Comparison of ENCODE assay signal across 1 cellular context in the genomic region with DNA sequence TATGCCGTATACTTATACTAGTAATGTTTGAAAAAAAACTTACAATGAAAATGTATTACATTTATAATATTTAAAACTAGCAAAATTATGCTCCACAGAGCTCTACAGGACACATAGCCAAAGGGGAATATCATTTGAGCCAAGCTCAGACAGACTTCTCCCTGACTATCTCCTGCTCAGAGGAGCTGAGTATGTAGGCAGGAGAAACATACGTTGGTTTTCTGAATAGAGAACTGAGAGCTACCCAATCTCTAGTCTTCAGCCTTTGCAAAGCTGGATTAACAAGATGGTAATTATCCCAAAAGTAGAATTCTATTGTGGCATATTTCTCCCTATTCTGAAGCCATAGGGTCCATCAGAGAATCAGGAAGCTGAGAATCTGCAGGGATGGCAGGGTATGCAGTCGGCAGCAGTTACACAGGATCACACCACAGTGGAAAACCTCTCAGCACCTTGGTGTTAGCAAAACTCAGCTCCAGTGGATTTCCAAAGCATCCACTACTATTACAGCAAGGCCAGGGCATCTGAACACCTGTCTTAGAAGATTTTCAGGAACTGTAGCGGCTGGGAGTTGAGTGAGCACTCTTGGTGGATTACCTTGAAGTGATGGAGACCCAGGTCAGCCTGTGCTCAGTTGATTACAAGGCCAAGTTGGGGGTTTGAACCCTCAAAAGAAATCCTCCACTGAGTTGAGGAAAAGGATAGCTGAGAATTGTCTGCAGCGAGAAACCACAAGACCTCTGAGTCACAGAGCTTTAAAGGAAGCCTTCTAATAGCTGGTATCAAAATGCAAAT.
TF ChIP-seq lines count a peak whose summit lies in the region.

No MANE protein-coding gene starts in this region.

TF ChIP-seq in GM12878, 131 proteins besides CTCF, POLR2A, EP300 and RAD21 (continues in another document):
- TF ChIP-seq SMARCA5 (IDR thresholded peaks at IDR 0.05): no peak
- TF ChIP-seq, protein P1, sequence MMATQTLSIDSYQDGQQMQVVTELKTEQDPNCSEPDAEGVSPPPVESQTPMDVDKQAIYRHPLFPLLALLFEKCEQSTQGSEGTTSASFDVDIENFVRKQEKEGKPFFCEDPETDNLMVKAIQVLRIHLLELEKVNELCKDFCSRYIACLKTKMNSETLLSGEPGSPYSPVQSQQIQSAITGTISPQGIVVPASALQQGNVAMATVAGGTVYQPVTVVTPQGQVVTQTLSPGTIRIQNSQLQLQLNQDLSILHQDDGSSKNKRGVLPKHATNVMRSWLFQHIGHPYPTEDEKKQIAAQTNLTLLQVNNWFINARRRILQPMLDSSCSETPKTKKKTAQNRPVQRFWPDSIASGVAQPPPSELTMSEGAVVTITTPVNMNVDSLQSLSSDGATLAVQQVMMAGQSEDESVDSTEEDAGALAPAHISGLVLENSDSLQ (IDR thresholded peaks at IDR 0.05): no peak
- peak; percentile 7; the same call in 1 of the 2 replicates for TF ChIP-seq CREB1 (IDR thresholded peaks at IDR 0.05; ENCODE audit: low read depth)
- TF ChIP-seq RB1 (IDR thresholded peaks at IDR 0.05; ENCODE audit: borderline replicate concordance): no peak
- no peak for TF ChIP-seq BACH1 (IDR thresholded peaks at IDR 0.05; ENCODE audit: borderline replicate concordance)
- peak; percentile 73 for TF ChIP-seq IKZF1 (conservative IDR thresholded peaks at IDR 0.05)
- TF ChIP-seq, protein P2, sequence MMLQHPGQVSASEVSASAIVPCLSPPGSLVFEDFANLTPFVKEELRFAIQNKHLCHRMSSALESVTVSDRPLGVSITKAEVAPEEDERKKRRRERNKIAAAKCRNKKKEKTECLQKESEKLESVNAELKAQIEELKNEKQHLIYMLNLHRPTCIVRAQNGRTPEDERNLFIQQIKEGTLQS (IDR thresholded peaks at IDR 0.05; ENCODE audit: borderline replicate concordance, extremely low read depth, low read depth, low read length): 0 out of 2 replicates have a peak, but pooled peaks have one; percentile 0
- TF ChIP-seq, protein P3, sequence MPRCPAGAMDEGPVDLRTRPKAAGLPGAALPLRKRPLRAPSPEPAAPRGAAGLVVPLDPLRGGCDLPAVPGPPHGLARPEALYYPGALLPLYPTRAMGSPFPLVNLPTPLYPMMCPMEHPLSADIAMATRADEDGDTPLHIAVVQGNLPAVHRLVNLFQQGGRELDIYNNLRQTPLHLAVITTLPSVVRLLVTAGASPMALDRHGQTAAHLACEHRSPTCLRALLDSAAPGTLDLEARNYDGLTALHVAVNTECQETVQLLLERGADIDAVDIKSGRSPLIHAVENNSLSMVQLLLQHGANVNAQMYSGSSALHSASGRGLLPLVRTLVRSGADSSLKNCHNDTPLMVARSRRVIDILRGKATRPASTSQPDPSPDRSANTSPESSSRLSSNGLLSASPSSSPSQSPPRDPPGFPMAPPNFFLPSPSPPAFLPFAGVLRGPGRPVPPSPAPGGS (IDR thresholded peaks at IDR 0.05; ENCODE audit: borderline replicate concordance, insufficient read depth, low read depth, low read length, poor library complexity, severe bottlenecking): no peak
- TF ChIP-seq, protein P4, sequence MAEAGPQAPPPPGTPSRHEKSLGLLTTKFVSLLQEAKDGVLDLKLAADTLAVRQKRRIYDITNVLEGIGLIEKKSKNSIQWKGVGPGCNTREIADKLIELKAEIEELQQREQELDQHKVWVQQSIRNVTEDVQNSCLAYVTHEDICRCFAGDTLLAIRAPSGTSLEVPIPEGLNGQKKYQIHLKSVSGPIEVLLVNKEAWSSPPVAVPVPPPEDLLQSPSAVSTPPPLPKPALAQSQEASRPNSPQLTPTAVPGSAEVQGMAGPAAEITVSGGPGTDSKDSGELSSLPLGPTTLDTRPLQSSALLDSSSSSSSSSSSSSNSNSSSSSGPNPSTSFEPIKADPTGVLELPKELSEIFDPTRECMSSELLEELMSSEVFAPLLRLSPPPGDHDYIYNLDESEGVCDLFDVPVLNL (IDR thresholded peaks at IDR 0.05; ENCODE audit: low read depth, low read length): no peak
- no peak for TF ChIP-seq ZNF24 (IDR thresholded peaks at IDR 0.05)
- TF ChIP-seq BHLHE40 (IDR thresholded peaks at IDR 0.05; ENCODE audit: borderline replicate concordance in 1 of 2, low read depth in 2 of 2, low read length in 1 of 2): no peak
- TF ChIP-seq ZZZ3 (IDR thresholded peaks at IDR 0.05; ENCODE audit: control insufficient read depth, insufficient read length, low read depth): no peak
- TF ChIP-seq KLF5 (IDR thresholded peaks at IDR 0.05; ENCODE audit: partially characterized antibody): no peak
- 0 out of 2 replicates have a peak, but pooled peaks have one; percentile 30 for TF ChIP-seq ZNF207 (IDR thresholded peaks at IDR 0.05; ENCODE audit: borderline replicate concordance)
- TF ChIP-seq RELA (IDR thresholded peaks at IDR 0.05; ENCODE audit: borderline replicate concordance, partially characterized antibody): no peak
- TF ChIP-seq SRF (IDR thresholded peaks at IDR 0.05; ENCODE audit: low read depth in 2 of 2, low read length in 2 of 2): no peak
- TF ChIP-seq CBX5 (IDR thresholded peaks at IDR 0.05; ENCODE audit: low read depth): no peak
- TF ChIP-seq, protein P5, sequence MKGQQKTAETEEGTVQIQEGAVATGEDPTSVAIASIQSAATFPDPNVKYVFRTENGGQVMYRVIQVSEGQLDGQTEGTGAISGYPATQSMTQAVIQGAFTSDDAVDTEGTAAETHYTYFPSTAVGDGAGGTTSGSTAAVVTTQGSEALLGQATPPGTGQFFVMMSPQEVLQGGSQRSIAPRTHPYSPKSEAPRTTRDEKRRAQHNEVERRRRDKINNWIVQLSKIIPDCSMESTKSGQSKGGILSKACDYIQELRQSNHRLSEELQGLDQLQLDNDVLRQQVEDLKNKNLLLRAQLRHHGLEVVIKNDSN (IDR thresholded peaks at IDR 0.05; ENCODE audit: borderline replicate concordance, extremely low read length, insufficient read depth, low read depth, low read length): no peak
- TF ChIP-seq, protein P6, sequence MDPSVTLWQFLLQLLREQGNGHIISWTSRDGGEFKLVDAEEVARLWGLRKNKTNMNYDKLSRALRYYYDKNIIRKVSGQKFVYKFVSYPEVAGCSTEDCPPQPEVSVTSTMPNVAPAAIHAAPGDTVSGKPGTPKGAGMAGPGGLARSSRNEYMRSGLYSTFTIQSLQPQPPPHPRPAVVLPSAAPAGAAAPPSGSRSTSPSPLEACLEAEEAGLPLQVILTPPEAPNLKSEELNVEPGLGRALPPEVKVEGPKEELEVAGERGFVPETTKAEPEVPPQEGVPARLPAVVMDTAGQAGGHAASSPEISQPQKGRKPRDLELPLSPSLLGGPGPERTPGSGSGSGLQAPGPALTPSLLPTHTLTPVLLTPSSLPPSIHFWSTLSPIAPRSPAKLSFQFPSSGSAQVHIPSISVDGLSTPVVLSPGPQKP (IDR thresholded peaks at IDR 0.05; ENCODE audit: low read depth, low read length): no peak
- no peak for TF ChIP-seq TCF12 (IDR thresholded peaks at IDR 0.05; ENCODE audit: low read depth, low read length)
- no peak for TF ChIP-seq BCL11A (IDR thresholded peaks at IDR 0.05; ENCODE audit: low read depth, low read length)
- TF ChIP-seq, protein P7, sequence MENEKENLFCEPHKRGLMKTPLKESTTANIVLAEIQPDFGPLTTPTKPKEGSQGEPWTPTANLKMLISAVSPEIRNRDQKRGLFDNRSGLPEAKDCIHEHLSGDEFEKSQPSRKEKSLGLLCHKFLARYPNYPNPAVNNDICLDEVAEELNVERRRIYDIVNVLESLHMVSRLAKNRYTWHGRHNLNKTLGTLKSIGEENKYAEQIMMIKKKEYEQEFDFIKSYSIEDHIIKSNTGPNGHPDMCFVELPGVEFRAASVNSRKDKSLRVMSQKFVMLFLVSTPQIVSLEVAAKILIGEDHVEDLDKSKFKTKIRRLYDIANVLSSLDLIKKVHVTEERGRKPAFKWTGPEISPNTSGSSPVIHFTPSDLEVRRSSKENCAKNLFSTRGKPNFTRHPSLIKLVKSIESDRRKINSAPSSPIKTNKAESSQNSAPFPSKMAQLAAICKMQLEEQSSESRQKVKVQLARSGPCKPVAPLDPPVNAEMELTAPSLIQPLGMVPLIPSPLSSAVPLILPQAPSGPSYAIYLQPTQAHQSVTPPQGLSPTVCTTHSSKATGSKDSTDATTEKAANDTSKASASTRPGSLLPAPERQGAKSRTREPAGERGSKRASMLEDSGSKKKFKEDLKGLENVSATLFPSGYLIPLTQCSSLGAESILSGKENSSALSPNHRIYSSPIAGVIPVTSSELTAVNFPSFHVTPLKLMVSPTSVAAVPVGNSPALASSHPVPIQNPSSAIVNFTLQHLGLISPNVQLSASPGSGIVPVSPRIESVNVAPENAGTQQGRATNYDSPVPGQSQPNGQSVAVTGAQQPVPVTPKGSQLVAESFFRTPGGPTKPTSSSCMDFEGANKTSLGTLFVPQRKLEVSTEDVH (IDR thresholded peaks at IDR 0.05; ENCODE audit: low read depth, partially characterized antibody): no peak
- no peak for TF ChIP-seq SUZ12 (IDR thresholded peaks at IDR 0.05; ENCODE audit: unreplicated experiment)
- peak; percentile 61; the same call in 1 of the 2 replicates for TF ChIP-seq TAF1 (IDR thresholded peaks at IDR 0.05; ENCODE audit: borderline replicate concordance, low read depth, low read length)
- TF ChIP-seq, protein P8, sequence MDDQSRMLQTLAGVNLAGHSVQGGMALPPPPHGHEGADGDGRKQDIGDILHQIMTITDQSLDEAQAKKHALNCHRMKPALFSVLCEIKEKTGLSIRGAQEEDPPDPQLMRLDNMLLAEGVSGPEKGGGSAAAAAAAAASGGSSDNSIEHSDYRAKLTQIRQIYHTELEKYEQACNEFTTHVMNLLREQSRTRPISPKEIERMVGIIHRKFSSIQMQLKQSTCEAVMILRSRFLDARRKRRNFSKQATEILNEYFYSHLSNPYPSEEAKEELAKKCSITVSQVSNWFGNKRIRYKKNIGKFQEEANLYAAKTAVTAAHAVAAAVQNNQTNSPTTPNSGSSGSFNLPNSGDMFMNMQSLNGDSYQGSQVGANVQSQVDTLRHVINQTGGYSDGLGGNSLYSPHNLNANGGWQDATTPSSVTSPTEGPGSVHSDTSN (IDR thresholded peaks at IDR 0.05; ENCODE audit: insufficient replicate concordance, low read depth, low read length): no peak
- no peak for TF ChIP-seq RAD51 (IDR thresholded peaks at IDR 0.05)
- TF ChIP-seq, protein P9, sequence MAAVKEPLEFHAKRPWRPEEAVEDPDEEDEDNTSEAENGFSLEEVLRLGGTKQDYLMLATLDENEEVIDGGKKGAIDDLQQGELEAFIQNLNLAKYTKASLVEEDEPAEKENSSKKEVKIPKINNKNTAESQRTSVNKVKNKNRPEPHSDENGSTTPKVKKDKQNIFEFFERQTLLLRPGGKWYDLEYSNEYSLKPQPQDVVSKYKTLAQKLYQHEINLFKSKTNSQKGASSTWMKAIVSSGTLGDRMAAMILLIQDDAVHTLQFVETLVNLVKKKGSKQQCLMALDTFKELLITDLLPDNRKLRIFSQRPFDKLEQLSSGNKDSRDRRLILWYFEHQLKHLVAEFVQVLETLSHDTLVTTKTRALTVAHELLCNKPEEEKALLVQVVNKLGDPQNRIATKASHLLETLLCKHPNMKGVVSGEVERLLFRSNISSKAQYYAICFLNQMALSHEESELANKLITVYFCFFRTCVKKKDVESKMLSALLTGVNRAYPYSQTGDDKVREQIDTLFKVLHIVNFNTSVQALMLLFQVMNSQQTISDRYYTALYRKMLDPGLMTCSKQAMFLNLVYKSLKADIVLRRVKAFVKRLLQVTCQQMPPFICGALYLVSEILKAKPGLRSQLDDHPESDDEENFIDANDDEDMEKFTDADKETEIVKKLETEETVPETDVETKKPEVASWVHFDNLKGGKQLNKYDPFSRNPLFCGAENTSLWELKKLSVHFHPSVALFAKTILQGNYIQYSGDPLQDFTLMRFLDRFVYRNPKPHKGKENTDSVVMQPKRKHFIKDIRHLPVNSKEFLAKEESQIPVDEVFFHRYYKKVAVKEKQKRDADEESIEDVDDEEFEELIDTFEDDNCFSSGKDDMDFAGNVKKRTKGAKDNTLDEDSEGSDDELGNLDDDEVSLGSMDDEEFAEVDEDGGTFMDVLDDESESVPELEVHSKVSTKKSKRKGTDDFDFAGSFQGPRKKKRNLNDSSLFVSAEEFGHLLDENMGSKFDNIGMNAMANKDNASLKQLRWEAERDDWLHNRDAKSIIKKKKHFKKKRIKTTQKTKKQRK (IDR thresholded peaks at IDR 0.05; ENCODE audit: low read depth, low read length): no peak
- no peak for TF ChIP-seq FOXK2 (IDR thresholded peaks at IDR 0.05)
- TF ChIP-seq GABPA (IDR thresholded peaks at IDR 0.05; ENCODE audit: low read depth): no peak
- TF ChIP-seq SMAD5 (IDR thresholded peaks at IDR 0.05; ENCODE audit: low read depth): peak; percentile 84
- TF ChIP-seq, protein P10, sequence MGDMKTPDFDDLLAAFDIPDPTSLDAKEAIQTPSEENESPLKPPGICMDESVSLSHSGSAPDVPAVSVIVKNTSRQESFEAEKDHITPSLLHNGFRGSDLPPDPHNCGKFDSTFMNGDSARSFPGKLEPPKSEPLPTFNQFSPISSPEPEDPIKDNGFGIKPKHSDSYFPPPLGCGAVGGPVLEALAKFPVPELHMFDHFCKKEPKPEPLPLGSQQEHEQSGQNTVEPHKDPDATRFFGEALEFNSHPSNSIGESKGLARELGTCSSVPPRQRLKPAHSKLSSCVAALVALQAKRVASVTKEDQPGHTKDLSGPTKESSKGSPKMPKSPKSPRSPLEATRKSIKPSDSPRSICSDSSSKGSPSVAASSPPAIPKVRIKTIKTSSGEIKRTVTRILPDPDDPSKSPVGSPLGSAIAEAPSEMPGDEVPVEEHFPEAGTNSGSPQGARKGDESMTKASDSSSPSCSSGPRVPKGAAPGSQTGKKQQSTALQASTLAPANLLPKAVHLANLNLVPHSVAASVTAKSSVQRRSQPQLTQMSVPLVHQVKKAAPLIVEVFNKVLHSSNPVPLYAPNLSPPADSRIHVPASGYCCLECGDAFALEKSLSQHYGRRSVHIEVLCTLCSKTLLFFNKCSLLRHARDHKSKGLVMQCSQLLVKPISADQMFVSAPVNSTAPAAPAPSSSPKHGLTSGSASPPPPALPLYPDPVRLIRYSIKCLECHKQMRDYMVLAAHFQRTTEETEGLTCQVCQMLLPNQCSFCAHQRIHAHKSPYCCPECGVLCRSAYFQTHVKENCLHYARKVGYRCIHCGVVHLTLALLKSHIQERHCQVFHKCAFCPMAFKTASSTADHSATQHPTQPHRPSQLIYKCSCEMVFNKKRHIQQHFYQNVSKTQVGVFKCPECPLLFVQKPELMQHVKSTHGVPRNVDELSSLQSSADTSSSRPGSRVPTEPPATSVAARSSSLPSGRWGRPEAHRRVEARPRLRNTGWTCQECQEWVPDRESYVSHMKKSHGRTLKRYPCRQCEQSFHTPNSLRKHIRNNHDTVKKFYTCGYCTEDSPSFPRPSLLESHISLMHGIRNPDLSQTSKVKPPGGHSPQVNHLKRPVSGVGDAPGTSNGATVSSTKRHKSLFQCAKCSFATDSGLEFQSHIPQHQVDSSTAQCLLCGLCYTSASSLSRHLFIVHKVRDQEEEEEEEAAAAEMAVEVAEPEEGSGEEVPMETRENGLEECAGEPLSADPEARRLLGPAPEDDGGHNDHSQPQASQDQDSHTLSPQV (IDR thresholded peaks at IDR 0.05): no peak
- no peak for TF ChIP-seq LARP7 (IDR thresholded peaks at IDR 0.05)
- TF ChIP-seq NFIC (IDR thresholded peaks at IDR 0.05; ENCODE audit: low read depth, low read length): peak; percentile 46
- TF ChIP-seq POLR2AphosphoS2 (IDR thresholded peaks at IDR 0.05; ENCODE audit: low read depth, low read length): peak; percentile 41; the same call in 1 of the 2 replicates
- no peak for TF ChIP-seq SP1 (IDR thresholded peaks at IDR 0.05; ENCODE audit: low read depth, low read length)
- peak; percentile 87 for TF ChIP-seq RUNX3 (IDR thresholded peaks at IDR 0.05; ENCODE audit: low read length)
- TF ChIP-seq ASH2L (IDR thresholded peaks at IDR 0.05; ENCODE audit: borderline replicate concordance, low read depth): no peak
- no peak for TF ChIP-seq HDAC6 (IDR thresholded peaks at IDR 0.05; ENCODE audit: unreplicated experiment)
- no peak for TF ChIP-seq MXI1 (IDR thresholded peaks at IDR 0.05; ENCODE audit: low read depth, low read length)
- TF ChIP-seq ZNF622 (IDR thresholded peaks at IDR 0.05): no peak
- TF ChIP-seq IKZF2 (IDR thresholded peaks at IDR 0.05): peak; percentile 56 to 66
- TF ChIP-seq NRF1 (conservative IDR thresholded peaks at IDR 0.05; ENCODE audit: low read depth, low read length): no peak
